In genomic region chr16:82653550-82654511, GRCh38 we compare ENCODE assay signal across 9 cellular contexts. TPM values are rescaled to one million over a fixed set of nuclear protein-coding genes. Genes with fewer than 3 reads are reported as not detected.
DNase-seq lines count a peak whose midpoint lies in the region; ATAC-seq and TF ChIP-seq lines count a peak whose summit lies in the region.
"Had no signal": no experiment of that assay in that cellular context is flagged by ENCODE, and none has a peak within 500 bp of the region (broad histone marks: within the 10 kb centered on the region; RNA-seq: fewer than 3 reads in every experiment).

No MANE protein-coding gene starts in this region.

- peaks cover 10% of the 10 kb centered on the region for H3K4me1 Mint-ChIP-seq in Calu3 (ENCODE audit: low read depth, unreplicated experiment)

- DNase-seq in BJ (ENCODE audit: low read depth) (peak; percentile 71), epithelial cell of prostate (ENCODE audit: low read depth, low spot score) (no peak), skeletal muscle cell (ENCODE audit: low read depth) (no peak), NCI-H1417 treated with DMSO at 0.1 percent for 48 hours (lab: John Stamatoyannopoulos, UW) (no peak), Calu3 (no peak)
- DNase-seq in activated CD4-positive, CD25-positive, alpha-beta regulatory T cell treated with anti-CD3 and anti-CD28 coated beads, Interleukin-2, amount 50 U/mL, for 16 hours (ENCODE audit: low read depth, low spot score), result peak; percentile 36

- H3K27me3 Mint-ChIP-seq in Calu3 (ENCODE audit: unreplicated experiment), result peaks cover 27% of the 10 kb centered on the region

- POLR2A ChIA-PET in BJ (lab: Charles Lee), result interaction anchor here (0.5 kb wide), 1 partner anchor 38 kb away, joined by 3 read pairs; no protein-coding TSS in a partner anchor

- no peak overlapping the region for H3K4me3 ChIP-seq in BJ (ENCODE audit: low read depth, low read length)
- peak overlapping the region; percentile 20 for H3K4me3 ChIP-seq in skeletal muscle cell (ENCODE audit: low read depth, low read length)

- H3K4me3 Mint-ChIP-seq in Calu3 (ENCODE audit: low read depth, unreplicated experiment), result no peak overlapping the region

- no peaks in the 10 kb centered on the region for H3K36me3 ChIP-seq in BJ (ENCODE audit: control insufficient read depth, insufficient read depth, low read length)

- no peaks in the 10 kb centered on the region for H3K36me3 Mint-ChIP-seq in Calu3 (ENCODE audit: insufficient read depth, unreplicated experiment)

- peak; percentile 73 for ATAC-seq in GM19455 (IDR thresholded peaks at IDR 0.05; ENCODE audit: unreplicated experiment)
- peak; percentile 77 for ATAC-seq in HG03520 (IDR thresholded peaks at IDR 0.05; ENCODE audit: unreplicated experiment)

- CTCF ChIA-PET in BJ (lab: Yijun Ruan, JAX), result interaction anchor here (1.0 to 2.8 kb wide), 4 partner anchors 13 to 23 kb away, joined by 3 to 29 read pairs (median 6); no protein-coding TSS in a partner anchor
- CTCF ChIA-PET in Calu3 (lab: Charles Lee), result no interaction called here

- peak overlapping the region; percentile 78 for H3K27ac ChIP-seq in epithelial cell of prostate
- H3K27ac ChIP-seq: HL-60 had no signal

- no peak for TF ChIP-seq CTCF in BJ (IDR thresholded peaks at IDR 0.05; ENCODE audit: insufficient read depth, low read depth, low read length)
- TF ChIP-seq CTCF in Calu3 (IDR thresholded peaks at IDR 0.05; ENCODE audit: unreplicated experiment), result no peak

- H3K9me3 Mint-ChIP-seq in Calu3 (ENCODE audit: low read depth, unreplicated experiment), result peaks cover 7% of the 10 kb centered on the region

- H3K27me3 ChIP-seq in BJ (ENCODE audit: control insufficient read depth, insufficient read depth, low read length), result no peaks in the 10 kb centered on the region

- intact Hi-C loops in Calu3 (cut with micrococcal nuclease; ENCODE audit: unreplicated experiment), result no loop called here

- no TSS peak for BruUV-seq in Calu3 (replicated peaks; lab: Mats Ljungman, UMichigan)

- H3K27ac Mint-ChIP-seq in Calu3 (ENCODE audit: unreplicated experiment), result no peak overlapping the region

RNA-seq across cellular contexts. Expression of gene CDH13, which starts 27.1 kb away (rescaled TPM):
- 86.2 and 113 TPM in 2 replicates for polyA plus RNA-seq in BJ (2011; rRNA removed)
- 36.6 and 48.7 TPM in 2 replicates for polyA minus RNA-seq in BJ (2011; rRNA and poly(A)+ RNA removed)
- not detected in 2 replicates for total RNA-seq in Calu3 (2022)

Comparison
In these comparisons a context has a peak if more than half of its experiments do, and no peak if none do; other contexts are left out.
1. DNase-seq: peak in BJ (single experiment) and activated CD4-positive, CD25-positive, alpha-beta regulatory T cell treated with anti-CD3 and anti-CD28 coated beads, Interleukin-2, amount 50 U/mL, for 16 hours (single experiment); none in epithelial cell of prostate (single experiment), skeletal muscle cell (single experiment), NCI-H1417 treated with DMSO at 0.1 percent for 48 hours (single experiment) and Calu3 (single experiment).